8 cellular contexts compared by ENCODE assay signal in genomic region chr14:22900088-22900799, GRCh38. TPM values are rescaled to one million over a fixed set of nuclear protein-coding genes. Genes with fewer than 3 reads are reported as not detected.
DNase-seq lines count a peak whose midpoint lies in the region; ATAC-seq and TF ChIP-seq lines count a peak whose summit lies in the region.

No MANE protein-coding gene starts in this region.

- peaks cover 0 to 26% of the 10 kb centered on the region in 2 experiments; a peak in 3 of 4 replicates for H3K79me1 ChIP-seq in IMR-90 (ENCODE audit: low read depth in 1 of 2, low read length in 2 of 2)

- peak overlapping the region; percentile 39; the same call in 1 of the 2 replicates for H4K91ac ChIP-seq in IMR-90 (ENCODE audit: insufficient read depth, low read depth, low read length)

- H3K4me1 ChIP-seq in IMR-90 (ENCODE audit: control insufficient read depth, insufficient read depth, low read length) (peaks cover 17% of the 10 kb centered on the region), Panc1 (ENCODE audit: control insufficient read depth, insufficient read depth, low read length) (no peaks in the 10 kb centered on the region)

- H3K56ac ChIP-seq in IMR-90 (ENCODE audit: extremely low read depth, insufficient read depth, low read length), result no peak overlapping the region

- H3K27ac ChIP-seq in IMR-90 (ENCODE audit: insufficient read depth, low read length) (no peak overlapping the region), Panc1 (ENCODE audit: low read length) (no peak overlapping the region)

- dilution Hi-C loops in IMR-90 (cut with HindIII; ENCODE audit: low sequenced_read_pairs, unreplicated experiment), result no loop called here

- BruUV-seq in IMR-90 (replicated peaks; lab: Mats Ljungman, UMichigan) (no TSS peak), Panc1 (replicated peaks; lab: Mats Ljungman, UMichigan) (no TSS peak)

- peak; percentile 74 for TF ChIP-seq CTCF in IMR-90 (conservative IDR thresholded peaks at IDR 0.05; ENCODE audit: low read depth, low read length)
- TF ChIP-seq CTCF in Panc1 (IDR thresholded peaks at IDR 0.05), result peak; percentile 77

- no peaks in the 10 kb centered on the region for H4K20me1 ChIP-seq in IMR-90 (ENCODE audit: insufficient read depth, low read length)

- H3K18ac ChIP-seq in IMR-90 (ENCODE audit: low read depth, low read length), result no peak overlapping the region

- H3K27ac Mint-ChIP-seq in activated T-cell treated with anti-CD3 and anti-CD28 coated beads, Interleukin-2, amount 50 U/mL, for 24 hours, result no peak overlapping the region

- H3K9me3 ChIP-seq in IMR-90 (ENCODE audit: control insufficient read depth, insufficient read depth, low read length) (no peaks in the 10 kb centered on the region), Panc1 (ENCODE audit: control insufficient read depth, insufficient read depth, low read depth, low read length) (no peaks in the 10 kb centered on the region)

- H3K4me3 Mint-ChIP-seq in activated T-cell treated with anti-CD3 and anti-CD28 coated beads, Interleukin-2, amount 50 U/mL, for 4 hours, result no peak overlapping the region
- no peak overlapping the region for H3K4me3 Mint-ChIP-seq in activated T-cell treated with anti-CD3 and anti-CD28 coated beads, Interleukin-2, amount 50 U/mL, for 24 hours

- in situ Hi-C loops in IMR-90 (cut with MboI; ENCODE audit: low sequenced_read_pairs) (loop anchor here (5.0 kb wide), 1 partner anchor 343 kb away; no protein-coding TSS in a partner anchor), Panc1 (cut with HindIII; ENCODE audit: low pct_unique_long_range_greater_than_20kb, low sequenced_read_pairs) (no loop called here)

- H4K8ac ChIP-seq in IMR-90 (ENCODE audit: low read depth in 2 of 2, low read length in 2 of 2), result peak overlapping the region in 1 of 2 experiments; percentile 81; a peak in 2 of 4 replicates

- no peak overlapping the region; the same call in 1 of the 2 replicates for H3K9ac ChIP-seq in IMR-90 (ENCODE audit: low read depth, low read length)

- H3K4me1 Mint-ChIP-seq in activated T-cell treated with anti-CD3 and anti-CD28 coated beads, Interleukin-2, amount 50 U/mL, for 4 hours (ENCODE audit: low read depth), result peaks cover 6% of the 10 kb centered on the region
- peaks cover 15% of the 10 kb centered on the region for H3K4me1 Mint-ChIP-seq in activated T-cell treated with anti-CD3 and anti-CD28 coated beads, Interleukin-2, amount 50 U/mL, for 24 hours (ENCODE audit: low read depth)

- H3K23ac ChIP-seq in IMR-90 (ENCODE audit: low read depth, low read length), result no peak overlapping the region

- H3K9me3 Mint-ChIP-seq in activated T-cell treated with anti-CD3 and anti-CD28 coated beads, Interleukin-2, amount 50 U/mL, for 4 hours, result no peaks in the 10 kb centered on the region
- H3K9me3 Mint-ChIP-seq in activated T-cell treated with anti-CD3 and anti-CD28 coated beads, Interleukin-2, amount 50 U/mL, for 24 hours, result no peaks in the 10 kb centered on the region

- H3K27me3 ChIP-seq in IMR-90 (ENCODE audit: control insufficient read depth, insufficient read depth, low read length) (no peaks in the 10 kb centered on the region), Panc1 (ENCODE audit: control insufficient read depth, insufficient read depth, low read length) (no peaks in the 10 kb centered on the region)

- H3K36me3 ChIP-seq in IMR-90 (ENCODE audit: control insufficient read depth, insufficient read depth, low read length) (peaks cover 35% of the 10 kb centered on the region), Panc1 (ENCODE audit: control insufficient read depth, insufficient read depth, low read length) (peaks cover 4% of the 10 kb centered on the region; the same call in 1 of the 2 replicates)

- 0 out of 2 replicates have a peak overlapping the region, but pooled peaks have one; percentile 20 for H2BK20ac ChIP-seq in IMR-90 (ENCODE audit: low read depth, low read length)

- no peak overlapping the region for H3K4me2 ChIP-seq in IMR-90 (ENCODE audit: low read depth, low read length)

- peaks cover 20% of the 10 kb centered on the region for H3K9me1 ChIP-seq in IMR-90 (ENCODE audit: insufficient read depth, low read length)

- peak overlapping the region; percentile 56; the same call in 1 of the 2 replicates for H4K5ac ChIP-seq in IMR-90 (ENCODE audit: low read depth, low read length)

- peak overlapping the region; percentile 60; the same call in 1 of the 2 replicates for H2BK120ac ChIP-seq in IMR-90 (ENCODE audit: low read depth, low read length)

- no CpG with 5 or more reads among the region's 3 CpGs for WGBS in IMR-90 (ENCODE audit: extremely low coverage in 2 of 2, insufficient read length in 1 of 2), 2 experiments

- H2BK5ac ChIP-seq in IMR-90 (ENCODE audit: low read depth, low read length, poor library complexity, severe bottlenecking), result no peak overlapping the region

- no peak overlapping the region for H2BK15ac ChIP-seq in IMR-90 (ENCODE audit: low read depth, low read length)

- CTCF ChIA-PET in IMR-90 (lab: Yijun Ruan, JAX), result interaction anchor here (0.6 to 2.0 kb wide), 14 partner anchors 10 to 328 kb away, joined by 3 to 7 read pairs (median 5); partner anchors contain the start of gene RBM23
- CTCF ChIA-PET in Panc1 (lab: Charles Lee), result interaction anchor here (0.6 to 0.8 kb wide), 4 partner anchors 42 to 81 kb away, joined by 3 to 6 read pairs (median 4); no protein-coding TSS in a partner anchor

- H3K4ac ChIP-seq in IMR-90 (ENCODE audit: low read depth, low read length), result peak overlapping the region; percentile 80

- intact Hi-C loops in IMR-90 (cut with micrococcal nuclease), result loop anchor here (1.0 to 2.0 kb wide), 3 partner anchors 28 to 343 kb away; no protein-coding TSS in a partner anchor
- intact Hi-C loops in Panc1 (cut with micrococcal nuclease; ENCODE audit: unreplicated experiment), result no loop called here
- intact Hi-C loops in left ventricle myocardium superior (cut with micrococcal nuclease), result no loop called here

- H3K4me3 ChIP-seq in IMR-90 (ENCODE audit: insufficient read depth, low read depth, low read length), result no peak overlapping the region
- H3K4me3 ChIP-seq in Panc1 (ENCODE audit: low read depth in 2 of 2, low read length in 2 of 2), result no peak overlapping the region

- H3K27me3 Mint-ChIP-seq in activated T-cell treated with anti-CD3 and anti-CD28 coated beads, Interleukin-2, amount 50 U/mL, for 4 hours (ENCODE audit: low read depth), result no peaks in the 10 kb centered on the region
- no peaks in the 10 kb centered on the region for H3K27me3 Mint-ChIP-seq in activated T-cell treated with anti-CD3 and anti-CD28 coated beads, Interleukin-2, amount 50 U/mL, for 24 hours

- peak overlapping the region; percentile 59; the same call in 1 of the 2 replicates for H2AK5ac ChIP-seq in IMR-90 (ENCODE audit: low read depth, low read length)

- peak; percentile 65 to 70 for ATAC-seq in activated T-cell treated with anti-CD3 and anti-CD28 coated beads, Interleukin-2, amount 50 U/mL, for 4 hours
- peak; percentile 81 for ATAC-seq in IMR-90 (ENCODE audit: low read depth)
- ATAC-seq in Panc1, result peak; percentile 85
- peak; percentile 51 for ATAC-seq in left ventricle myocardium superior
- ATAC-seq in GM21825 (IDR thresholded peaks at IDR 0.05; ENCODE audit: unreplicated experiment), result no peak

- H3K36me3 Mint-ChIP-seq in activated T-cell treated with anti-CD3 and anti-CD28 coated beads, Interleukin-2, amount 50 U/mL, for 4 hours (ENCODE audit: insufficient read depth), result peaks cover 30% of the 10 kb centered on the region
- peaks cover 67% of the 10 kb centered on the region for H3K36me3 Mint-ChIP-seq in activated T-cell treated with anti-CD3 and anti-CD28 coated beads, Interleukin-2, amount 50 U/mL, for 24 hours (ENCODE audit: low read depth)

- peak; percentile 24 for DNase-seq in activated T-cell treated with anti-CD3 and anti-CD28 coated beads, Interleukin-2, amount 50 U/mL, for 4 hours
- no peak for DNase-seq in activated T-cell treated with anti-CD3 and anti-CD28 coated beads, Interleukin-2, amount 50 U/mL, for 24 hours
- peak; percentile 78 for DNase-seq in IMR-90
- no peak for DNase-seq in Panc1 (ENCODE audit: low read depth, low spot score)
- DNase-seq in amniotic epithelial cell (ENCODE audit: low read depth), result peak; percentile 69
- no peak for DNase-seq in left ventricle myocardium superior
- DNase-seq in retina, result peak; percentile 61

- peak overlapping the region; percentile 2; the same call in 1 of the 2 replicates for H3K14ac ChIP-seq in IMR-90 (replicated peaks; ENCODE audit: low read depth, low read length)

- POLR2A ChIA-PET in IMR-90 (lab: Charles Lee; ENCODE audit: unreplicated experiment) (no interaction called here), Panc1 (lab: Charles Lee) (no interaction called here)

- TF ChIP-seq POLR2A in IMR-90 (IDR thresholded peaks at IDR 0.05; ENCODE audit: low read depth, low read length), result no peak

- TF ChIP-seq RAD21 in IMR-90 (IDR thresholded peaks at IDR 0.05; ENCODE audit: low read length), result peak; percentile 71

- H2AFZ ChIP-seq in IMR-90 (replicated peaks; ENCODE audit: low read length, poor library complexity), result peak overlapping the region; percentile 66

- peak overlapping the region; percentile 11 for H2AK9ac ChIP-seq in IMR-90 (replicated peaks; ENCODE audit: low read depth, low read length, poor library complexity)

RNA-seq across cellular contexts. Expression of gene REM2, which starts 17.2 kb away (rescaled TPM):
- under 1 TPM; 0.13 to 0.27 (median 0.15) TPM for total RNA-seq in activated T-cell treated with anti-CD3 and anti-CD28 coated beads, Interleukin-2, amount 50 U/mL, for 4 hours
- total RNA-seq in IMR-90 (2012; rRNA removed) (under 0.01 TPM in 2 replicates), Panc1 (2021; ENCODE audit: unreplicated experiment) (0.18 TPM), left ventricle myocardium superior (not detected)
- 0.07 TPM in 1 of 2 replicates, not detected in the other for polyA plus RNA-seq in IMR-90 (2012; rRNA removed)
- polyA plus RNA-seq in IMR-90 (2012; cell fraction: cytosol; rRNA removed), result 0.04 TPM in 1 of 2 replicates, not detected in the other
- 0.52 and 0.69 TPM in 2 replicates for polyA plus RNA-seq in IMR-90 (2012; cell fraction: nucleus; rRNA removed; ENCODE audit: low replicate concordance)
- polyA plus RNA-seq in Panc1 (2012; ENCODE audit: insufficient read length), result 0.31 TPM

RNA-seq across cellular contexts. Expression of gene RBM23, which starts 18.7 kb away (rescaled TPM):
- total RNA-seq in activated T-cell treated with anti-CD3 and anti-CD28 coated beads, Interleukin-2, amount 50 U/mL, for 4 hours, result 10 to 100 TPM; 80.4 to 90.4 (median 82.5) TPM
- total RNA-seq in IMR-90 (2012; rRNA removed), result 375 and 830 TPM in 2 replicates
- 43.4 and 44.7 TPM in 2 replicates for polyA plus RNA-seq in IMR-90 (2012; rRNA removed)
- polyA plus RNA-seq in IMR-90 (2012; cell fraction: cytosol; rRNA removed), result 35.2 and 53.2 TPM in 2 replicates
- polyA plus RNA-seq in IMR-90 (2012; cell fraction: nucleus; rRNA removed; ENCODE audit: low replicate concordance), result 61.2 and 73.0 TPM in 2 replicates
- 47.2 TPM for total RNA-seq in Panc1 (2021; ENCODE audit: unreplicated experiment)
- 49.5 TPM for polyA plus RNA-seq in Panc1 (2012; ENCODE audit: insufficient read length)
- 52.5 TPM for total RNA-seq in left ventricle myocardium superior

RNA-seq across cellular contexts. Expression of gene LRP10, which starts 28.7 kb away (rescaled TPM):
- total RNA-seq in activated T-cell treated with anti-CD3 and anti-CD28 coated beads, Interleukin-2, amount 50 U/mL, for 4 hours, result 10 to 100 TPM; 19.3 to 33.7 (median 26.2) TPM
- 19.4 and 25.1 TPM in 2 replicates for total RNA-seq in IMR-90 (2012; rRNA removed)
- polyA plus RNA-seq in IMR-90 (2012; rRNA removed), result 118 and 121 TPM in 2 replicates
- 86.3 and 158 TPM in 2 replicates for polyA plus RNA-seq in IMR-90 (2012; cell fraction: cytosol; rRNA removed)
- polyA plus RNA-seq in IMR-90 (2012; cell fraction: nucleus; rRNA removed; ENCODE audit: low replicate concordance), result 38.3 and 104 TPM in 2 replicates
- 78.3 TPM for total RNA-seq in Panc1 (2021; ENCODE audit: unreplicated experiment)
- 156 TPM for polyA plus RNA-seq in Panc1 (2012; ENCODE audit: insufficient read length)
- 61.9 TPM for total RNA-seq in left ventricle myocardium superior

RNA-seq across cellular contexts. Expression of gene PRMT5, which starts 28.9 kb away (rescaled TPM):
- 100 to 1,000 TPM; 256 to 289 (median 263) TPM for total RNA-seq in activated T-cell treated with anti-CD3 and anti-CD28 coated beads, Interleukin-2, amount 50 U/mL, for 4 hours
- total RNA-seq in IMR-90 (2012; rRNA removed) (92.2 and 99.3 TPM in 2 replicates), Panc1 (2021; ENCODE audit: unreplicated experiment) (108 TPM), left ventricle myocardium superior (56.6 TPM)
- 136 and 152 TPM in 2 replicates for polyA plus RNA-seq in IMR-90 (2012; rRNA removed)
- polyA plus RNA-seq in IMR-90 (2012; cell fraction: cytosol; rRNA removed), result 94.8 and 121 TPM in 2 replicates
- polyA plus RNA-seq in IMR-90 (2012; cell fraction: nucleus; rRNA removed; ENCODE audit: low replicate concordance), result 94.0 and 146 TPM in 2 replicates
- 200 TPM for polyA plus RNA-seq in Panc1 (2012; ENCODE audit: insufficient read length)

RNA-seq across cellular contexts. Expression of gene HAUS4, which starts 56.6 kb away (rescaled TPM):
- 10 to 100 TPM; 28.8 to 39.7 (median 38.5) TPM for total RNA-seq in activated T-cell treated with anti-CD3 and anti-CD28 coated beads, Interleukin-2, amount 50 U/mL, for 4 hours
- total RNA-seq in IMR-90 (2012; rRNA removed) (19.2 and 24.2 TPM in 2 replicates), Panc1 (2021; ENCODE audit: unreplicated experiment) (25.7 TPM), left ventricle myocardium superior (19.4 TPM)
- polyA plus RNA-seq in IMR-90 (2012; rRNA removed), result 13.5 and 16.9 TPM in 2 replicates
- polyA plus RNA-seq in IMR-90 (2012; cell fraction: cytosol; rRNA removed), result 6.4 and 11.7 TPM in 2 replicates
- polyA plus RNA-seq in IMR-90 (2012; cell fraction: nucleus; rRNA removed; ENCODE audit: low replicate concordance), result 11.4 and 23.7 TPM in 2 replicates
- 14.1 TPM for polyA plus RNA-seq in Panc1 (2012; ENCODE audit: insufficient read length)

Comparison
In these comparisons a context has a peak if more than half of its experiments do, and no peak if none do; other contexts are left out.
1. DNase-seq: peak in activated T-cell treated with anti-CD3 and anti-CD28 coated beads, Interleukin-2, amount 50 U/mL, for 4 hours (single experiment), IMR-90 (single experiment), amniotic epithelial cell (single experiment) and retina (single experiment); none in activated T-cell treated with anti-CD3 and anti-CD28 coated beads, Interleukin-2, amount 50 U/mL, for 24 hours (single experiment), Panc1 (single experiment) and left ventricle myocardium superior (single experiment).